In the genomic region with DNA sequence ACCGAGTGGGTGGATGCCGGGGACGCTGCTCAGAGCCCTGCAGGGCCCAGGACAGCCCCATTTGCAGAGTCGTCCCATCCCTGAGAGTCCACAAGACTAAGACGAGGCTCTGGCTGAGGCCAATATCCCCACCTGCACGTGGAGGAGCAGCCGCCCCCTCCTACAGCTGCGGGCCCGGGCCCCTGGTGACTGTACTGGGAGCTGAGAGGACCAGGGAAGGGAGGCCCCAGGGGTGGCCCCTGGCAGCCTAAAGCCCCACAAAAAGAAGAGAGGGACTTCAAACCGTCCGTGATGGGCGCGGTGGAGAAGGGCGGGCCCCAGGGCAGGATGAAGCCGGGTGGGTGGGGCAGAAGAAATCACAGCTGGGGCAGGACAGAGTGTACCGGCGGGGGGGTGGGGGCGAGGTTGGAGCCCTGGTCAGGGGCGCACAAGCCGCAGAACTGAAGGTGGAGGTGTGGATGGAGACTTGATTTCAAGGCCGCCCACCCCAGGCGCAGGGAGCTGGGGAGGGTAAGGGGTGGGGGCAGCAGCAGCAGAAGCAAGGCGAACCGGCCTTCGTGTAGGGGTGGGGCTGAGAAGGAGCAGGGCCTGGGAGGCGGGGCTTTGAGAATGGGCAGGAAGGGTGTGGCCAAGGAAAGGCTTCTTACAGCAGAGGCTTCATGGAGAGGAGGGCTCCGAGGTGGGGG, we compare ENCODE assay signal across 7 cellular contexts. TPM values are rescaled to one million over a fixed set of nuclear protein-coding genes. Genes with fewer than 3 reads are reported as not detected.
DNase-seq lines count a peak whose midpoint lies in the region; ATAC-seq and TF ChIP-seq lines count a peak whose summit lies in the region.
"Had no signal": no experiment of that assay in that cellular context is flagged by ENCODE, and none has a peak within 500 bp of the region (broad histone marks: within the 10 kb centered on the region; RNA-seq: fewer than 3 reads in every experiment).

No MANE protein-coding gene starts in this region.

- H2AK5ac ChIP-seq in IMR-90 (ENCODE audit: low read depth, low read length), result no peak overlapping the region

- no peak for TF ChIP-seq CTCF in IMR-90 (conservative IDR thresholded peaks at IDR 0.05; ENCODE audit: low read depth, low read length)
- TF ChIP-seq CTCF in stomach (IDR thresholded peaks at IDR 0.05), result no peak

- no peak for TF ChIP-seq EP300 in stomach (IDR thresholded peaks at IDR 0.05)

- H3K4me1 ChIP-seq in IMR-90 (ENCODE audit: control insufficient read depth, insufficient read depth, low read length) (peaks cover 22% of the 10 kb centered on the region), stomach (peaks cover 12 to 52% (median 33%) of the 10 kb centered on the region in 4 donors)

- intact Hi-C loops in IMR-90 (cut with micrococcal nuclease) (no loop called here), left ventricle myocardium superior (cut with micrococcal nuclease) (no loop called here), stomach (cut with DNase I; ENCODE audit: low total_unique reads) (no loop called here)

- H2AK9ac ChIP-seq in IMR-90 (replicated peaks; ENCODE audit: low read depth, low read length, poor library complexity), result peak overlapping the region; percentile 42

- H4K5ac ChIP-seq in IMR-90 (ENCODE audit: low read depth, low read length), result no peak overlapping the region

- H3K9me1 ChIP-seq in IMR-90 (ENCODE audit: insufficient read depth, low read length), result no peaks in the 10 kb centered on the region; the same call in 1 of the 2 replicates

- H3K18ac ChIP-seq in IMR-90 (ENCODE audit: low read depth, low read length), result no peak overlapping the region

- POLR2A ChIA-PET in IMR-90 (lab: Charles Lee; ENCODE audit: unreplicated experiment), result no interaction called here

- peak overlapping the region; percentile 27; the same call in 1 of the 2 replicates for H3K4ac ChIP-seq in IMR-90 (ENCODE audit: low read depth, low read length)

- no peak overlapping the region for H3K56ac ChIP-seq in IMR-90 (ENCODE audit: extremely low read depth, insufficient read depth, low read length)

- no peak overlapping the region for H3K9ac ChIP-seq in IMR-90 (ENCODE audit: low read depth, low read length)

- no peak overlapping the region for H3K4me3 ChIP-seq in IMR-90 (ENCODE audit: insufficient read depth, low read depth, low read length)
- peak overlapping the region in 2 of 4 donors; percentile 4 to 15 for H3K4me3 ChIP-seq in stomach

- peaks cover 44% of the 10 kb centered on the region for H3K36me3 ChIP-seq in IMR-90 (ENCODE audit: control insufficient read depth, insufficient read depth, low read length)
- H3K36me3 ChIP-seq in stomach, result peaks cover 25 to 91% (median 86%) of the 10 kb centered on the region in 4 donors

- no peaks in the 10 kb centered on the region for H3K9me3 ChIP-seq in IMR-90 (ENCODE audit: control insufficient read depth, insufficient read depth, low read length)
- no peaks in the 10 kb centered on the region for H3K9me3 ChIP-seq in stomach

- no peaks in the 10 kb centered on the region for H3K27me3 ChIP-seq in IMR-90 (ENCODE audit: control insufficient read depth, insufficient read depth, low read length)
- H3K27me3 ChIP-seq in stomach, result no peaks in the 10 kb centered on the region

- H3K27ac ChIP-seq in IMR-90 (ENCODE audit: insufficient read depth, low read length), result no peak overlapping the region
- peak overlapping the region; percentile 33 to 90 (median 69) for H3K27ac ChIP-seq in stomach

- CTCF ChIA-PET in IMR-90 (lab: Yijun Ruan, JAX), result no interaction called here

- H4K91ac ChIP-seq in IMR-90 (ENCODE audit: insufficient read depth, low read depth, low read length), result no peak overlapping the region

- no peak for TF ChIP-seq RAD21 in IMR-90 (IDR thresholded peaks at IDR 0.05; ENCODE audit: low read length)

- in situ Hi-C loops in IMR-90 (cut with MboI; ENCODE audit: low sequenced_read_pairs), result no loop called here

- no peak overlapping the region for H2BK20ac ChIP-seq in IMR-90 (ENCODE audit: low read depth, low read length)

- no peak overlapping the region for H3K4me2 ChIP-seq in IMR-90 (ENCODE audit: low read depth, low read length)

- no peak overlapping the region for H2BK15ac ChIP-seq in IMR-90 (ENCODE audit: low read depth, low read length)

- WGBS in IMR-90 (ENCODE audit: extremely low coverage in 2 of 2, insufficient read length in 1 of 2), 2 experiments, result 80% methylated on average over 4 of the region's 27 CpGs; no CpG with 5 or more reads in 1 of the 2 experiments
- 44 to 68% (median 49%) methylated on average over 16 to 27 of the region's 27 CpGs for WGBS in stomach, 5 donors

- H2BK120ac ChIP-seq in IMR-90 (ENCODE audit: low read depth, low read length), result no peak overlapping the region

- dilution Hi-C loops in IMR-90 (cut with HindIII; ENCODE audit: low sequenced_read_pairs, unreplicated experiment), result no loop called here

- no peak overlapping the region for H3K23ac ChIP-seq in IMR-90 (ENCODE audit: low read depth, low read length)

- H3K79me1 ChIP-seq in IMR-90 (ENCODE audit: low read depth in 1 of 2, low read length in 2 of 2), result peaks cover 5 to 21% of the 10 kb centered on the region in 2 experiments; a peak in 2 of 4 replicates

- TF ChIP-seq POLR2A in IMR-90 (IDR thresholded peaks at IDR 0.05; ENCODE audit: low read depth, low read length), result no peak
- TF ChIP-seq POLR2A in stomach (IDR thresholded peaks at IDR 0.05), result no peak

- ATAC-seq in IMR-90 (ENCODE audit: low read depth) (peak; percentile 47), left ventricle myocardium superior (peak; percentile 46), HG03469 (IDR thresholded peaks at IDR 0.05; ENCODE audit: unreplicated experiment) (no peak)

- no TSS peak for BruUV-seq in IMR-90 (replicated peaks; lab: Mats Ljungman, UMichigan)

- no peak overlapping the region for H4K8ac ChIP-seq in IMR-90 (ENCODE audit: low read depth in 2 of 2, low read length in 2 of 2)

- no peak overlapping the region for H2BK5ac ChIP-seq in IMR-90 (ENCODE audit: low read depth, low read length, poor library complexity, severe bottlenecking)

- H3K14ac ChIP-seq in IMR-90 (replicated peaks; ENCODE audit: low read depth, low read length), result no peak overlapping the region

- H2AFZ ChIP-seq in IMR-90 (replicated peaks; ENCODE audit: low read length, poor library complexity), result peak overlapping the region; percentile 43

- DNase-seq in 8988T (peak; percentile 86), IMR-90 (peak; percentile 38), left ventricle myocardium superior (peak; percentile 81), stomach (peak; percentile 68)
- DNase-seq in activated CD8-positive, alpha-beta memory T cell treated with anti-CD3 and anti-CD28 coated beads for 48 hours (ENCODE audit: low read depth in 2 of 3, low spot score in 2 of 3), result peak in 2 of 3 experiments; percentile 51 to 56

- H4K20me1 ChIP-seq in IMR-90 (ENCODE audit: insufficient read depth, low read length), result peaks cover 20% of the 10 kb centered on the region

TF ChIP-seq in IMR-90, 13 proteins besides CTCF, POLR2A, EP300 and RAD21 (continues in another document):
- TF ChIP-seq CHD1 (IDR thresholded peaks at IDR 0.05; ENCODE audit: low read depth, low read length), result no peak
- TF ChIP-seq, protein P1, sequence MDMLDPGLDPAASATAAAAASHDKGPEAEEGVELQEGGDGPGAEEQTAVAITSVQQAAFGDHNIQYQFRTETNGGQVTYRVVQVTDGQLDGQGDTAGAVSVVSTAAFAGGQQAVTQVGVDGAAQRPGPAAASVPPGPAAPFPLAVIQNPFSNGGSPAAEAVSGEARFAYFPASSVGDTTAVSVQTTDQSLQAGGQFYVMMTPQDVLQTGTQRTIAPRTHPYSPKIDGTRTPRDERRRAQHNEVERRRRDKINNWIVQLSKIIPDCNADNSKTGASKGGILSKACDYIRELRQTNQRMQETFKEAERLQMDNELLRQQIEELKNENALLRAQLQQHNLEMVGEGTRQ (IDR thresholded peaks at IDR 0.05; ENCODE audit: low read depth, low read length), result no peak
- no peak for TF ChIP-seq BHLHE40 (IDR thresholded peaks at IDR 0.05; ENCODE audit: low read depth, low read length)

RNA-seq across cellular contexts. Expression of a gene that starts 12.9 kb away (rescaled TPM):
- total RNA-seq in IMR-90 (2012; rRNA removed) (1.1 and 1.4 TPM in 2 replicates), left ventricle myocardium superior (252 TPM), stomach (1,000 to 10,000 TPM in 1 of 5 donors, 100 to 1,000 TPM in 3, 10 to 100 TPM in 1; 36.6 to 1,275 (median 118) TPM)
- polyA plus RNA-seq in IMR-90 (2012; rRNA removed) (2.8 and 3.8 TPM in 2 replicates), stomach (100 to 1,000 TPM in 2 of 3 donors, 10 to 100 TPM in 1; 48.7 to 204 (median 140) TPM)
- 5.2 and 11.5 TPM in 2 replicates for polyA plus RNA-seq in IMR-90 (2012; cell fraction: cytosol; rRNA removed)
- 1.6 and 5.5 TPM in 2 replicates for polyA plus RNA-seq in IMR-90 (2012; cell fraction: nucleus; rRNA removed; ENCODE audit: low replicate concordance)

RNA-seq across cellular contexts. Expression of a gene that starts 20.3 kb away (rescaled TPM):
- total RNA-seq in IMR-90 (2012; rRNA removed) (not detected in 2 replicates), left ventricle myocardium superior (1.5 TPM), stomach (10 to 100 TPM in 1 of 5 donors, 1 to 10 TPM in 1, not detected in 3; 2.9 to 10.5 TPM)
- polyA plus RNA-seq in IMR-90 (2012; rRNA removed) (0.24 and 0.27 TPM in 2 replicates), stomach (1 to 10 TPM in 2 of 3 donors, not detected in 1; 1.1 to 3.4 TPM)
- polyA plus RNA-seq in IMR-90 (2012; cell fraction: cytosol; rRNA removed), result 0.10 and 0.21 TPM in 2 replicates
- 1.5 and 1.6 TPM in 2 replicates for polyA plus RNA-seq in IMR-90 (2012; cell fraction: nucleus; rRNA removed; ENCODE audit: low replicate concordance)
- total RNA-seq: renal cortical epithelial cell had no signal

RNA-seq across cellular contexts. Expression of a gene that starts 20.6 kb away (rescaled TPM):
- total RNA-seq in IMR-90 (2012; rRNA removed), result 8.1 and 15.3 TPM in 2 replicates
- polyA plus RNA-seq in IMR-90 (2012; rRNA removed), result 40.2 and 49.0 TPM in 2 replicates
- 38.6 and 59.2 TPM in 2 replicates for polyA plus RNA-seq in IMR-90 (2012; cell fraction: cytosol; rRNA removed)
- polyA plus RNA-seq in IMR-90 (2012; cell fraction: nucleus; rRNA removed; ENCODE audit: low replicate concordance), result 38.3 and 110 TPM in 2 replicates
- total RNA-seq in left ventricle myocardium superior, result 23.7 TPM
- total RNA-seq in stomach, result 100 to 1,000 TPM in 2 of 5 donors, 10 to 100 TPM in 3; 16.7 to 126 (median 82.1) TPM
- 10 to 100 TPM; 49.0 to 74.0 (median 54.7) TPM for polyA plus RNA-seq in stomach

RNA-seq across cellular contexts. Expression of a gene that starts 20.9 kb away (rescaled TPM):
- total RNA-seq in IMR-90 (2012; rRNA removed) (not detected in 2 replicates), left ventricle myocardium superior (not detected), stomach (not detected)
- polyA plus RNA-seq in IMR-90 (2012; rRNA removed) (not detected in 2 replicates), stomach (not detected)
- not detected in 2 replicates for polyA plus RNA-seq in IMR-90 (2012; cell fraction: cytosol; rRNA removed)
- not detected in 2 replicates for polyA plus RNA-seq in IMR-90 (2012; cell fraction: nucleus; rRNA removed; ENCODE audit: low replicate concordance)
- total RNA-seq: renal cortical epithelial cell had no signal

RNA-seq across cellular contexts. Expression of a gene that starts 31.6 kb away (rescaled TPM):
- total RNA-seq in IMR-90 (2012; rRNA removed) (not detected in 2 replicates), left ventricle myocardium superior (not detected), stomach (1 to 10 TPM in 1 of 5 donors, not detected in 4; 2.6 TPM)
- polyA plus RNA-seq in IMR-90 (2012; rRNA removed) (not detected in 2 replicates), stomach (under 1 TPM in 1 of 3 donors, not detected in 2; 0.15 TPM)
- not detected in 2 replicates for polyA plus RNA-seq in IMR-90 (2012; cell fraction: cytosol; rRNA removed)
- not detected in 2 replicates for polyA plus RNA-seq in IMR-90 (2012; cell fraction: nucleus; rRNA removed; ENCODE audit: low replicate concordance)
- total RNA-seq: renal cortical epithelial cell had no signal

Comparison
In these comparisons a context has a peak if more than half of its experiments do, and no peak if none do; other contexts are left out.
1. RNA of a gene that starts 12.9 kb away (total RNA-seq): 252 TPM in left ventricle myocardium superior (single experiment) and 36.6 to 1,275 TPM in stomach; 1.1 to 1.4 TPM in IMR-90; every median in the first group is over 10 times any median in the second.
2. Peak in every context shown above with its lines, with median percentiles within 50 percentile points of each other: DNase-seq.